ENCODE assay signal across 18 cellular contexts in genomic region chr6:44084231-44085014, GRCh38. TPM values are rescaled to one million over a fixed set of nuclear protein-coding genes. Genes with fewer than 3 reads are reported as not detected.
DNase-seq lines count a peak whose midpoint lies in the region; FAIRE-seq and TF ChIP-seq lines count a peak whose summit lies in the region.
"Had no signal": no experiment of that assay in that cellular context is flagged by ENCODE, and none has a peak within 500 bp of the region (broad histone marks: within the 10 kb centered on the region; RNA-seq: fewer than 3 reads in every experiment).

No MANE protein-coding gene starts in this region.

- no peaks in the 10 kb centered on the region for H3K9me3 ChIP-seq in BE2C
- H3K9me3 ChIP-seq in kidney (ENCODE audit: control insufficient read depth in 1 of 2, low read length in 2 of 2) = no peaks in the 10 kb centered on the region
- no peaks in the 10 kb centered on the region for H3K9me3 ChIP-seq in spleen

- H3K36me3 ChIP-seq in BE2C = no peaks in the 10 kb centered on the region; the same call in 1 of the 2 replicates
- H3K36me3 ChIP-seq in kidney (ENCODE audit: control insufficient read depth in 1 of 2, insufficient read depth in 2 of 2, low read length in 2 of 2) = no peaks in the 10 kb centered on the region
- H3K36me3 ChIP-seq in spleen = peaks cover 0 to 5% (median 2%) of the 10 kb centered on the region in 6 donors
- H3K36me3 ChIP-seq: brain microvascular endothelial cell had no signal

- WGBS in spleen, 5 donors = 71 to 90% (median 89%) methylated on average over 4 to 13 of the region's 13 CpGs

- H3K36me3 Mint-ChIP-seq in MCF 10A (ENCODE audit: insufficient read depth, unreplicated experiment) = no peaks in the 10 kb centered on the region
- H3K36me3 Mint-ChIP-seq: immature natural killer cell, natural killer cell had no signal

- no peak overlapping the region for H3K9ac ChIP-seq in kidney (ENCODE audit: low read length in 2 of 2)
- H3K9ac ChIP-seq: KMS-11 had no signal

- H3K9me3 Mint-ChIP-seq in MCF 10A (ENCODE audit: unreplicated experiment) = no peaks in the 10 kb centered on the region
- H3K9me3 Mint-ChIP-seq: immature natural killer cell, natural killer cell had no signal

- no peak overlapping the region for H3K4me3 Mint-ChIP-seq in MCF 10A (ENCODE audit: unreplicated experiment)
- H3K4me3 Mint-ChIP-seq: immature natural killer cell, natural killer cell had no signal

- H3K4me1 ChIP-seq in BE2C (peaks cover 30% of the 10 kb centered on the region), kidney (ENCODE audit: control insufficient read depth in 1 of 2, insufficient read depth in 1 of 2, low read depth in 1 of 2, low read length in 2 of 2) (peaks cover 8 to 11% of the 10 kb centered on the region in 2 donors), spleen (peaks cover 0 to 1% (median 0%) of the 10 kb centered on the region in 6 donors)

- POLR2A ChIA-PET in MCF 10A (lab: Yijun Ruan, JAX) = interaction anchor here (0.6 to 1.9 kb wide), 4 partner anchors 314 to 477 kb away, joined by 3 to 6 read pairs (median 3); partner anchors contain the start of gene VEGFA

- DNase-seq in BE2C (no peak), MCF 10A (ENCODE audit: unreplicated experiment) (peak; percentile 94), iPS-NIHi11 (ENCODE audit: low spot score) (peak; percentile 41), kidney (no peak), RCC 7860 (ENCODE audit: low spot score) (no peak), spleen (no peak), anterior cingulate cortex (lab: John Stamatoyannopoulos, UW) (no peak)
- DNase-seq: activated T-cell treated with anti-CD3 and anti-CD28 coated beads, Interleukin-2, amount 50 U/mL, for 1 hour; brain microvascular endothelial cell; COR-L47; immature natural killer cell; natural killer cell; NCI-H2171 treated with DMSO at 0.1 percent for 48 hours; RPMI8226 had no signal

- TF ChIP-seq RAD21 in Ishikawa (IDR thresholded peaks at IDR 0.05; ENCODE audit: low read depth) = no peak

- FAIRE-seq in kidney (lab: Jason Lieb, UNC) = no peak
- no peak for FAIRE-seq in RCC 7860 (lab: Jason Lieb, UNC)
- FAIRE-seq: GM19239 had no signal

- H3K4me3 ChIP-seq in BE2C (ENCODE audit: low read depth, low read length) = 0 out of 2 replicates have a peak overlapping the region, but pooled peaks have one; percentile 8
- H3K4me3 ChIP-seq in kidney (ENCODE audit: low read length in 2 of 2) = no peak overlapping the region
- no peak overlapping the region for H3K4me3 ChIP-seq in spleen

- H3K27ac Mint-ChIP-seq in MCF 10A (ENCODE audit: low read depth, unreplicated experiment) = no peak overlapping the region
- H3K27ac Mint-ChIP-seq: natural killer cell had no signal

- CTCF ChIA-PET in MCF 10A (lab: Yijun Ruan, JAX) = interaction anchor here (0.6 to 12.0 kb wide), 9 partner anchors 10 to 476 kb away, joined by 3 to 237 read pairs (median 3); partner anchors contain the start of gene VEGFA

- H3K27me3 ChIP-seq in BE2C (no peaks in the 10 kb centered on the region), spleen (replicated peaks in 1 of 7) (no peaks in the 10 kb centered on the region)
- H3K27me3 ChIP-seq: brain microvascular endothelial cell had no signal

- TF ChIP-seq POLR2A in spleen (IDR thresholded peaks at IDR 0.05) = no peak

- H3K27me3 Mint-ChIP-seq in MCF 10A (ENCODE audit: insufficient read depth, unreplicated experiment) = no peaks in the 10 kb centered on the region

- H3K4me1 Mint-ChIP-seq in MCF 10A (ENCODE audit: insufficient read depth, unreplicated experiment) = no peaks in the 10 kb centered on the region
- H3K4me1 Mint-ChIP-seq: immature natural killer cell, natural killer cell had no signal

- no TSS peak for BruUV-seq in MCF 10A (replicated peaks; lab: Mats Ljungman, UMichigan)

- intact Hi-C loops in MCF 10A (cut with micrococcal nuclease) = no loop called here
- intact Hi-C loops in kidney (cut with DNase I) = loop anchor here (5.0 kb wide), 2 partner anchors 317 to 417 kb away; no protein-coding TSS in a partner anchor
- intact Hi-C loops in spleen (cut with DNase I; ENCODE audit: low total_unique reads) = no loop called here

- TF ChIP-seq EP300 in Ishikawa (IDR thresholded peaks at IDR 0.05; ENCODE audit: borderline replicate concordance) = no peak

- H3K27ac ChIP-seq in kidney (ENCODE audit: low read depth in 2 of 2, low read length in 2 of 2) (no peak overlapping the region), spleen (no peak overlapping the region)
- H3K27ac ChIP-seq: brain microvascular endothelial cell, KMS-11, VCaP had no signal

- TF ChIP-seq CTCF in BE2C (IDR thresholded peaks at IDR 0.05; ENCODE audit: low read depth, low read length) (no peak), MCF 10A (IDR thresholded peaks at IDR 0.05; ENCODE audit: unreplicated experiment) (no peak), kidney (IDR thresholded peaks at IDR 0.05; ENCODE audit: borderline replicate concordance, extremely low read depth, insufficient read depth) (no peak), spleen (IDR thresholded peaks at IDR 0.05 in 8 of 11, conservative IDR thresholded peaks at IDR 0.05 in 3 of 11) (no peak)

TF ChIP-seq in Ishikawa, 13 proteins besides CTCF, POLR2A, EP300 and RAD21:
- TF ChIP-seq MAX (IDR thresholded peaks at IDR 0.05) = 0 out of 2 replicates have a peak, but pooled peaks have one; percentile 21
- TF ChIP-seq CREB1 (IDR thresholded peaks at IDR 0.05; ENCODE audit: low read depth) = no peak

RNA-seq across cellular contexts. Expression of gene MRPL14, which starts 42.8 kb away (rescaled TPM):
- 190 TPM for polyA plus RNA-seq in BE2C (2012; ENCODE audit: insufficient read depth, insufficient read length, low read depth)
- total RNA-seq in MCF 10A (2022) (47.6 and 66.8 TPM in 2 replicates), kidney (27.9 TPM), spleen (10 to 100 TPM; 20.2 to 31.7 (median 23.8) TPM)
- polyA plus RNA-seq in kidney (ENCODE audit: insufficient read depth, low read depth, low replicate concordance) (71.5 TPM), spleen (10 to 100 TPM; 34.8 to 55.3 (median 41.4) TPM)

RNA-seq across cellular contexts. Expression of gene TMEM63B, which starts 42.9 kb away (rescaled TPM):
- polyA plus RNA-seq in BE2C (2012; ENCODE audit: insufficient read depth, insufficient read length, low read depth) = 46.5 TPM
- 22.3 and 22.6 TPM in 2 replicates for total RNA-seq in MCF 10A (2022)
- total RNA-seq in kidney = 27.3 TPM
- 18.2 TPM for polyA plus RNA-seq in kidney (ENCODE audit: insufficient read depth, low read depth, low replicate concordance)
- 10 to 100 TPM; 12.3 to 24.8 (median 19.4) TPM for total RNA-seq in spleen
- 1 to 10 TPM; 2.8 to 8.5 (median 3.5) TPM for polyA plus RNA-seq in spleen

Comparison
In these comparisons a context has a peak if more than half of its experiments do, and no peak if none do; other contexts are left out.
1. DNase-seq: peak in MCF 10A (single experiment) and iPS-NIHi11 (single experiment); none in BE2C (single experiment), kidney (single experiment), RCC 7860 (single experiment), spleen (single experiment) and anterior cingulate cortex (0 of 58).